In the genomic region with DNA sequence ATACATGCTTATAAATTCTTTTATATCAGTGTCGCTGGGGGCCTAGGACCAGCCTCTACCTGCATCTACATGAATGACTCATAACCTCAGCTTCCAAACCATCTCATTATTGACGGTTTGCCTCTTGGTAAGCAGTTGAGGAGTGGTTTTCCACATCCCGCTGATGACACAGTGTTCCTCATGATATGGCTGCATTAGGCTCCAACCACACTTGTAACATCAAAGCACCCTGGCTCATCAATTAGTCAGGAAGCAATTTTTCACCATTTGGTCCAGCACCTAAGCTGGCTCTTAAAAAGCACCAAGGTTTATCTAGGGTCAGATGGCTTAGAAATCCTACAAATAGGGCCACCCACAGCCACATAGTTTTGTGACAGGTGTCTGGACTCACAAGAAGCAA, we compare ENCODE assay signal across 21 cellular contexts.
DNase-seq lines count a peak whose midpoint lies in the region; ATAC-seq and TF ChIP-seq lines count a peak whose summit lies in the region.
"Had no signal": no experiment of that assay in that cellular context is flagged by ENCODE, and none has a peak within 500 bp of the region (broad histone marks: within the 10 kb centered on the region; RNA-seq: fewer than 3 reads in every experiment).

No MANE protein-coding gene starts in this region.

- H3K27ac Mint-ChIP-seq in activated naive CD4-positive, alpha-beta T cell treated with anti-CD3 and anti-CD28 coated beads, Interleukin-2, amount 10 ng/mL, durations not matched to agents 7 days and 5 days, result no peak overlapping the region
- H3K27ac Mint-ChIP-seq: activated CD4-positive, alpha-beta T cell treated with anti-CD3 and anti-CD28 coated beads, Interleukin-2, amount 10 ng/mL, durations not matched to agents 24 days and 14 days; CD4-positive, alpha-beta memory T cell; stimulated activated effector memory CD8-positive, alpha-beta T cell treated with anti-CD3 and anti-CD28 coated beads, Interleukin-12 subunit alpha, Interleukin-12 subunit beta, amount 100 ng/mL, for 72 hours had no signal

- TF ChIP-seq CTCF in HEK293 (tag by site-specific recombination; IDR thresholded peaks at IDR 0.05) (no peak), adrenal gland (IDR thresholded peaks at IDR 0.05) (no peak)

- TF ChIP-seq POLR2A in adrenal gland (IDR thresholded peaks at IDR 0.05), result no peak

- H3K27ac ChIP-seq in HEK293 (ENCODE audit: extremely low read depth, low read depth, low read length) (no peak overlapping the region), adrenal gland (no peak overlapping the region)
- H3K27ac ChIP-seq: right atrium auricular region, testis had no signal

- no peaks in the 10 kb centered on the region for H3K4me1 Mint-ChIP-seq in activated naive CD4-positive, alpha-beta T cell treated with anti-CD3 and anti-CD28 coated beads, Interleukin-2, amount 10 ng/mL, durations not matched to agents 7 days and 5 days
- H3K4me1 Mint-ChIP-seq: activated CD4-positive, alpha-beta T cell treated with anti-CD3 and anti-CD28 coated beads, Interleukin-2, amount 10 ng/mL, durations not matched to agents 24 days and 14 days; CD4-positive, alpha-beta memory T cell; stimulated activated effector memory CD8-positive, alpha-beta T cell treated with anti-CD3 and anti-CD28 coated beads, Interleukin-12 subunit alpha, Interleukin-12 subunit beta, amount 100 ng/mL, for 72 hours had no signal

- WGBS in adrenal gland, 4 donors, result 82 to 91% (median 87%) methylated on average over 3 of the region's 3 CpGs

- H3K27me3 ChIP-seq in adrenal gland, result no peaks in the 10 kb centered on the region
- H3K27me3 ChIP-seq: right atrium auricular region, testis had no signal

- no peak overlapping the region for H3K4me3 Mint-ChIP-seq in activated naive CD4-positive, alpha-beta T cell treated with anti-CD3 and anti-CD28 coated beads, Interleukin-2, amount 10 ng/mL, durations not matched to agents 7 days and 5 days
- H3K4me3 Mint-ChIP-seq: activated CD4-positive, alpha-beta T cell treated with anti-CD3 and anti-CD28 coated beads, Interleukin-2, amount 10 ng/mL, durations not matched to agents 24 days and 14 days; CD4-positive, alpha-beta memory T cell; stimulated activated effector memory CD8-positive, alpha-beta T cell treated with anti-CD3 and anti-CD28 coated beads, Interleukin-12 subunit alpha, Interleukin-12 subunit beta, amount 100 ng/mL, for 72 hours had no signal

- POLR2A ChIA-PET in HEK293 (lab: Yijun Ruan, JAX), result interaction anchor here (0.6 kb wide), 1 partner anchor 115 kb away, joined by 8 read pairs; no protein-coding TSS in a partner anchor

- H3K4me3 ChIP-seq in HEK293 (ENCODE audit: low read depth, low read length) (no peak overlapping the region), adrenal gland (no peak overlapping the region)
- H3K4me3 ChIP-seq: lung, right atrium auricular region, testis had no signal

- no peaks in the 10 kb centered on the region for H3K36me3 Mint-ChIP-seq in activated naive CD4-positive, alpha-beta T cell treated with anti-CD3 and anti-CD28 coated beads, Interleukin-2, amount 10 ng/mL, durations not matched to agents 7 days and 5 days
- H3K36me3 Mint-ChIP-seq: CD4-positive, alpha-beta memory T cell; stimulated activated effector memory CD8-positive, alpha-beta T cell treated with anti-CD3 and anti-CD28 coated beads, Interleukin-12 subunit alpha, Interleukin-12 subunit beta, amount 100 ng/mL, for 72 hours had no signal

- intact Hi-C loops in adrenal gland (cut with DNase I), result no loop called here

- no peaks in the 10 kb centered on the region for H3K27me3 Mint-ChIP-seq in activated naive CD4-positive, alpha-beta T cell treated with anti-CD3 and anti-CD28 coated beads, Interleukin-2, amount 10 ng/mL, durations not matched to agents 7 days and 5 days

- H3K9me3 ChIP-seq in HEK293 (ENCODE audit: control insufficient read depth, insufficient read depth, low read depth, low read length) (no peaks in the 10 kb centered on the region; the same call in 1 of the 2 replicates), adrenal gland (replicated peaks in 1 of 3) (no peaks in the 10 kb centered on the region)
- H3K9me3 ChIP-seq: right atrium auricular region, testis had no signal

- H3K9me3 Mint-ChIP-seq in activated naive CD4-positive, alpha-beta T cell treated with anti-CD3 and anti-CD28 coated beads, Interleukin-2, amount 10 ng/mL, durations not matched to agents 7 days and 5 days, result no peaks in the 10 kb centered on the region
- H3K9me3 Mint-ChIP-seq: activated CD4-positive, alpha-beta T cell treated with anti-CD3 and anti-CD28 coated beads, Interleukin-2, amount 10 ng/mL, durations not matched to agents 24 days and 14 days; stimulated activated effector memory CD8-positive, alpha-beta T cell treated with anti-CD3 and anti-CD28 coated beads, Interleukin-12 subunit alpha, Interleukin-12 subunit beta, amount 100 ng/mL, for 72 hours had no signal

- DNase-seq in NCI-H69 (lab: John Stamatoyannopoulos, UW) (peak; percentile 52), astrocyte of the hippocampus (ENCODE audit: low read depth, low spot score) (peak; percentile 82), renal cortical epithelial cell (ENCODE audit: low read depth) (peak; percentile 38), adrenal gland (no peak)
- no peak for DNase-seq in activated naive CD4-positive, alpha-beta T cell treated with anti-CD3 and anti-CD28 coated beads, Interleukin-2, amount 10 ng/mL, durations not matched to agents 7 days and 5 days
- no peak for DNase-seq in central memory CD4-positive, alpha-beta T cell
- DNase-seq: activated CD4-positive, alpha-beta T cell treated with anti-CD3 and anti-CD28 coated beads, Interleukin-2, amount 10 ng/mL, durations not matched to agents 24 days and 14 days; activated CD8-positive, alpha-beta memory T cell treated with anti-CD3 and anti-CD28 coated beads, Interleukin-2, amount 50 U/mL, for 4 hours; CD4-positive, alpha-beta memory T cell; cerebellar nuclear complex; effector CD8-positive, alpha-beta T cell; NCI-H187; NCI-H446; nucleus accumbens; SW 1271; testis had no signal

- H3K36me3 ChIP-seq in HEK293 (ENCODE audit: control insufficient read depth in 2 of 2, insufficient read depth in 1 of 2, low read length in 2 of 2), result no peaks in the 10 kb centered on the region
- no peaks in the 10 kb centered on the region for H3K36me3 ChIP-seq in adrenal gland (replicated peaks in 1 of 2)
- H3K36me3 ChIP-seq: right atrium auricular region had no signal

- CTCF ChIA-PET in HEK293 (lab: Yijun Ruan, JAX), result interaction anchor here (0.5 to 0.6 kb wide), 2 partner anchors 11 to 115 kb away, joined by 3 to 7 read pairs; no protein-coding TSS in a partner anchor
- CTCF ChIA-PET in activated naive CD4-positive, alpha-beta T cell treated with anti-CD3 and anti-CD28 coated beads, Interleukin-2, amount 10 ng/mL, durations not matched to agents 7 days and 5 days (lab: Charles Lee), result no interaction called here

- peaks cover 7% of the 10 kb centered on the region for H3K4me1 ChIP-seq in HEK293 (ENCODE audit: control insufficient read depth, insufficient read depth, low read length)
- H3K4me1 ChIP-seq in adrenal gland (replicated peaks in 1 of 2), result peaks cover 0 to 5% of the 10 kb centered on the region in 2 donors
- H3K4me1 ChIP-seq: right atrium auricular region, testis had no signal

- ATAC-seq in GM21526 (IDR thresholded peaks at IDR 0.05; ENCODE audit: low FRiP score, unreplicated experiment), result no peak
- ATAC-seq: stimulated activated effector memory CD8-positive, alpha-beta T cell treated with anti-CD3 and anti-CD28 coated beads, Interleukin-12 subunit alpha, Interleukin-12 subunit beta, amount 100 ng/mL, for 72 hours had no signal

TF ChIP-seq in HEK293, 187 proteins besides CTCF, POLR2A, EP300 and RAD21 (continues in another document):
- TF ChIP-seq SP7 (tag by site-specific recombination; IDR thresholded peaks at IDR 0.05) (peak; percentile 89), FEZF1 (tag by site-specific recombination; IDR thresholded peaks at IDR 0.05) (0 out of 2 replicates have a peak, but pooled peaks have one; percentile 4), OSR2 (tag by site-specific recombination; IDR thresholded peaks at IDR 0.05) (peak; percentile 31; the same call in 1 of the 2 replicates)
- TF ChIP-seq, protein P1, sequence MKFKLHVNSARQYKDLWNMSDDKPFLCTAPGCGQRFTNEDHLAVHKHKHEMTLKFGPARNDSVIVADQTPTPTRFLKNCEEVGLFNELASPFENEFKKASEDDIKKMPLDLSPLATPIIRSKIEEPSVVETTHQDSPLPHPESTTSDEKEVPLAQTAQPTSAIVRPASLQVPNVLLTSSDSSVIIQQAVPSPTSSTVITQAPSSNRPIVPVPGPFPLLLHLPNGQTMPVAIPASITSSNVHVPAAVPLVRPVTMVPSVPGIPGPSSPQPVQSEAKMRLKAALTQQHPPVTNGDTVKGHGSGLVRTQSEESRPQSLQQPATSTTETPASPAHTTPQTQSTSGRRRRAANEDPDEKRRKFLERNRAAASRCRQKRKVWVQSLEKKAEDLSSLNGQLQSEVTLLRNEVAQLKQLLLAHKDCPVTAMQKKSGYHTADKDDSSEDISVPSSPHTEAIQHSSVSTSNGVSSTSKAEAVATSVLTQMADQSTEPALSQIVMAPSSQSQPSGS (tag by site-specific recombination; IDR thresholded peaks at IDR 0.05; ENCODE audit: low read depth), result no peak
- TF ChIP-seq, protein P2, sequence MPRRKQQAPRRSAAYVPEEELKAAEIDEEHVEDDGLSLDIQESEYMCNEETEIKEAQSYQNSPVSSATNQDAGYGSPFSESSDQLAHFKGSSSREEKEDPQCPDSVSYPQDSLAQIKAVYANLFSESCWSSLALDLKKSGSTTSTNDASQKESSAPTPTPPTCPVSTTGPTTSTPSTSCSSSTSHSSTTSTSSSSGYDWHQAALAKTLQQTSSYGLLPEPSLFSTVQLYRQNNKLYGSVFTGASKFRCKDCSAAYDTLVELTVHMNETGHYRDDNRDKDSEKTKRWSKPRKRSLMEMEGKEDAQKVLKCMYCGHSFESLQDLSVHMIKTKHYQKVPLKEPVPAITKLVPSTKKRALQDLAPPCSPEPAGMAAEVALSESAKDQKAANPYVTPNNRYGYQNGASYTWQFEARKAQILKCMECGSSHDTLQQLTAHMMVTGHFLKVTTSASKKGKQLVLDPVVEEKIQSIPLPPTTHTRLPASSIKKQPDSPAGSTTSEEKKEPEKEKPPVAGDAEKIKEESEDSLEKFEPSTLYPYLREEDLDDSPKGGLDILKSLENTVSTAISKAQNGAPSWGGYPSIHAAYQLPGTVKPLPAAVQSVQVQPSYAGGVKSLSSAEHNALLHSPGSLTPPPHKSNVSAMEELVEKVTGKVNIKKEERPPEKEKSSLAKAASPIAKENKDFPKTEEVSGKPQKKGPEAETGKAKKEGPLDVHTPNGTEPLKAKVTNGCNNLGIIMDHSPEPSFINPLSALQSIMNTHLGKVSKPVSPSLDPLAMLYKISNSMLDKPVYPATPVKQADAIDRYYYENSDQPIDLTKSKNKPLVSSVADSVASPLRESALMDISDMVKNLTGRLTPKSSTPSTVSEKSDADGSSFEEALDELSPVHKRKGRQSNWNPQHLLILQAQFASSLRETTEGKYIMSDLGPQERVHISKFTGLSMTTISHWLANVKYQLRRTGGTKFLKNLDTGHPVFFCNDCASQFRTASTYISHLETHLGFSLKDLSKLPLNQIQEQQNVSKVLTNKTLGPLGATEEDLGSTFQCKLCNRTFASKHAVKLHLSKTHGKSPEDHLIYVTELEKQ (tag by site-specific recombination; IDR thresholded peaks at IDR 0.05; ENCODE audit: borderline replicate concordance), result peak; percentile 21; the same call in 1 of the 2 replicates

Comparison
In these comparisons a context has a peak if more than half of its experiments do, and no peak if none do; other contexts are left out.
1. DNase-seq: peak in NCI-H69 (single experiment), astrocyte of the hippocampus (single experiment) and renal cortical epithelial cell (single experiment); none in adrenal gland (0 of 7), activated naive CD4-positive, alpha-beta T cell treated with anti-CD3 and anti-CD28 coated beads, Interleukin-2, amount 10 ng/mL, durations not matched to agents 7 days and 5 days (single experiment) and central memory CD4-positive, alpha-beta T cell (single experiment).